In genomic region chr19:10687518-10688288, GRCh38 we compare ENCODE assay signal across 1 cellular context.
TF ChIP-seq lines count a peak whose summit lies in the region.

No MANE protein-coding gene starts in this region.

TF ChIP-seq in GM12891, 5 proteins besides CTCF, POLR2A, EP300 and RAD21:
- no peak for TF ChIP-seq POU2F2 (IDR thresholded peaks at IDR 0.05; ENCODE audit: low read depth, low read length)
- TF ChIP-seq PAX5 (IDR thresholded peaks at IDR 0.05; ENCODE audit: insufficient read depth, low read length, severe bottlenecking), result no peak
- TF ChIP-seq TAF1 (IDR thresholded peaks at IDR 0.05; ENCODE audit: low read depth, low read length), result no peak
- TF ChIP-seq SPI1 (IDR thresholded peaks at IDR 0.05; ENCODE audit: low read depth, low read length), result no peak
- peak; percentile 82 for TF ChIP-seq POLR2AphosphoS5 (IDR thresholded peaks at IDR 0.05; ENCODE audit: low read depth, low read length)
